1 cellular context compared by ENCODE assay signal in genomic region chr9:113796651-113797426, GRCh38.
TF ChIP-seq lines count a peak whose summit lies in the region.

No MANE protein-coding gene starts in this region.

TF ChIP-seq in HCT116, 20 proteins besides CTCF, POLR2A, EP300 and RAD21 (continued from another document):
- TF ChIP-seq ZBTB33 (IDR thresholded peaks at IDR 0.05; ENCODE audit: extremely low read depth, insufficient replicate concordance, low read length) (no peak), SP1 (IDR thresholded peaks at IDR 0.05; ENCODE audit: low read depth) (no peak), EZH2phosphoT487 (IDR thresholded peaks at IDR 0.05; ENCODE audit: borderline replicate concordance) (no peak), SRF (IDR thresholded peaks at IDR 0.05; ENCODE audit: low read depth) (no peak)
